ENCODE assay signal across 9 cellular contexts in the genomic region with DNA sequence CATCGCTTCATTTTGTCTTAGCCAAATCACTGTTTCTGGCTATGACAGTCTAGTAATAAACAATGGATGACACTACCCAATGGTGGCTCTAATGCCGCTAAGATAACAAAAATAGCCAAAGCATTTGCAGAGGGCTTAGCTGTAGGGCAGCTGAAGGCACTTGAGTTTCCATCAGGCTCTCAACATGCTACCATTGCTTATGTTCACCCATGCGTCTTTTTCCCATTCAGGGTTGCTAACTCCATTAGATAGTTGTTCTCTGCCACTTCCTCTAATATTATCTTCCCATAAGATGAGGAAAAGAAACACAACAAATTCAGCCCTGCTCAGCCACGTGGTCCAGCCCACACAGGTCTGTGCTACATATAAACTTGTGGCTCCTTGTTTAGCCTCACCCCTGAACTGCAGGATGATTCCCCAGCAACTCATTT.
A peak's percentile ranks its signal among the peaks of the same experiment; 100 is the strongest.
DNase-seq lines count a peak whose midpoint lies in the region; ATAC-seq, FAIRE-seq and TF ChIP-seq lines count a peak whose summit lies in the region.
"Had no signal": no experiment of that assay in that cellular context is flagged by ENCODE, and none has a peak within 500 bp of the region (broad histone marks: within the 10 kb centered on the region; RNA-seq: fewer than 3 reads in every experiment).

No MANE protein-coding gene starts in this region.

- H3K27me3 Mint-ChIP-seq in brain = peaks cover 3% of the 10 kb centered on the region
- peaks cover 10% of the 10 kb centered on the region for H3K27me3 Mint-ChIP-seq in neural progenitor cell (ENCODE audit: insufficient read depth, low read depth)

- H3K4me3 ChIP-seq in A549 (no peak overlapping the region), Loucy (ENCODE audit: low read length, poor library complexity, severe bottlenecking) (no peak overlapping the region), neural progenitor cell (no peak overlapping the region), BE2C (ENCODE audit: low read depth, low read length) (no peak overlapping the region; the same call in 1 of the 2 replicates)

- no peak for TF ChIP-seq EP300 in A549 (IDR thresholded peaks at IDR 0.05)

- CTCF ChIA-PET in A549 (lab: Yijun Ruan, JAX) = interaction anchor here (1.1 to 12.5 kb wide), 3 partner anchors 115 to 371 kb away, joined by 3 to 94 read pairs (median 4); no protein-coding TSS in a partner anchor

- no peaks in the 10 kb centered on the region for H3K9me2 ChIP-seq in Loucy (replicated peaks; ENCODE audit: low read depth, low read length)

- 84% methylated on average over 4 of the region's 4 CpGs for WGBS in A549 (ENCODE audit: missing lambda C conversion rate)

- H3K79me2 ChIP-seq in Loucy (ENCODE audit: insufficient read depth, low read length) = no peaks in the 10 kb centered on the region
- no peaks in the 10 kb centered on the region for H3K79me2 ChIP-seq in neural progenitor cell (ENCODE audit: low read depth)

- ATAC-seq in A549 (no peak), GM19328 (IDR thresholded peaks at IDR 0.05; ENCODE audit: unreplicated experiment) (no peak), HG03280 (IDR thresholded peaks at IDR 0.05; ENCODE audit: unreplicated experiment) (no peak)

- H4K20me1 ChIP-seq in Loucy (ENCODE audit: insufficient read depth, low read length, poor library complexity, severe bottlenecking) (no peaks in the 10 kb centered on the region), neural progenitor cell (ENCODE audit: low read depth) (no peaks in the 10 kb centered on the region)

- H3K36me3 Mint-ChIP-seq in brain = no peaks in the 10 kb centered on the region
- H3K36me3 Mint-ChIP-seq in neural progenitor cell = no peaks in the 10 kb centered on the region

- no peaks in the 10 kb centered on the region for H3K9me3 ChIP-seq in A549
- no peaks in the 10 kb centered on the region for H3K9me3 ChIP-seq in Loucy (ENCODE audit: insufficient read depth, low read depth, low read length)
- H3K9me3 ChIP-seq in neural progenitor cell (ENCODE audit: low read depth) = no peaks in the 10 kb centered on the region
- H3K9me3 ChIP-seq in BE2C = no peaks in the 10 kb centered on the region

- no peak for TF ChIP-seq RAD21 in A549 (conservative IDR thresholded peaks at IDR 0.05 in 1 of 2, IDR thresholded peaks at IDR 0.05 in 1 of 2)

- H3F3A ChIP-seq in Loucy (ENCODE audit: low read depth) (peaks cover 8% of the 10 kb centered on the region), neural progenitor cell (ENCODE audit: low read depth) (peaks cover 49% of the 10 kb centered on the region)

- TF ChIP-seq POLR2A in A549 (IDR thresholded peaks at IDR 0.05; ENCODE audit: low read length) = no peak

- H3K4me1 Mint-ChIP-seq in brain (peaks cover 68% of the 10 kb centered on the region), neural progenitor cell (peaks cover 58% of the 10 kb centered on the region)

- no peaks in the 10 kb centered on the region for H3K9me3 Mint-ChIP-seq in brain
- no peaks in the 10 kb centered on the region for H3K9me3 Mint-ChIP-seq in neural progenitor cell

- no peak for FAIRE-seq in A549 (lab: Jason Lieb, UNC)

- no peaks in the 10 kb centered on the region for H3K36me3 ChIP-seq in Loucy (ENCODE audit: insufficient read depth, low read length)
- no peaks in the 10 kb centered on the region for H3K36me3 ChIP-seq in neural progenitor cell
- H3K36me3 ChIP-seq in BE2C = no peaks in the 10 kb centered on the region

- peak overlapping the region; percentile 94 to 95 for H3K27ac ChIP-seq in A549
- peak overlapping the region; percentile 54 for H3K27ac ChIP-seq in neural progenitor cell

- no peak for TF ChIP-seq CTCF in A549 (IDR thresholded peaks at IDR 0.05)
- no peak for TF ChIP-seq CTCF in Loucy (conservative IDR thresholded peaks at IDR 0.05; ENCODE audit: low read length)
- TF ChIP-seq CTCF in brain (conservative IDR thresholded peaks at IDR 0.05) = no peak
- no peak for TF ChIP-seq CTCF in neural progenitor cell (IDR thresholded peaks at IDR 0.05)
- TF ChIP-seq CTCF in BE2C (IDR thresholded peaks at IDR 0.05; ENCODE audit: low read depth, low read length) = no peak

- no peak overlapping the region for H3K9ac ChIP-seq in Loucy (ENCODE audit: low read depth, low read length, poor library complexity, severe bottlenecking)
- no peak overlapping the region for H3K9ac ChIP-seq in neural progenitor cell

- H2AFZ ChIP-seq in Loucy (ENCODE audit: low read length) (peak overlapping the region; percentile 32; the same call in 1 of the 2 replicates), neural progenitor cell (replicated peaks) (no peak overlapping the region)

- H3K4me3 Mint-ChIP-seq in brain (peak overlapping the region in 3 of 5 experiments; percentile 49 to 75 (median 63)), neural progenitor cell (no peak overlapping the region)

- no peaks in the 10 kb centered on the region for H3K27me3 ChIP-seq in Loucy (ENCODE audit: insufficient read depth, low read length, poor library complexity, severe bottlenecking)
- no peaks in the 10 kb centered on the region for H3K27me3 ChIP-seq in neural progenitor cell
- H3K27me3 ChIP-seq in BE2C = no peaks in the 10 kb centered on the region

- DNase-seq in A549 (ENCODE audit: low read depth in 1 of 2, low spot score in 1 of 2) = no peak
- peak; percentile 70 for DNase-seq in neural progenitor cell (ENCODE audit: low spot score)
- DNase-seq in 8988T = no peak
- DNase-seq in BE2C = no peak
- DNase-seq: DND-41 had no signal

- POLR2A ChIA-PET in A549 (lab: Yijun Ruan, JAX) = no interaction called here

- H3K27ac Mint-ChIP-seq in brain (peak overlapping the region in 3 of 5 experiments; percentile 90 to 96 (median 93)), neural progenitor cell (peak overlapping the region; percentile 93)

- H3K4me2 ChIP-seq in A549 (no peak overlapping the region), Loucy (ENCODE audit: low read depth, low read length, poor library complexity, severe bottlenecking) (no peak overlapping the region), neural progenitor cell (peak overlapping the region; percentile 60)

- H3K4me1 ChIP-seq in A549 (peaks cover 69% of the 10 kb centered on the region), Loucy (ENCODE audit: insufficient read depth, low read length, poor library complexity, severe bottlenecking) (peaks cover 65% of the 10 kb centered on the region), neural progenitor cell (peaks cover 46% of the 10 kb centered on the region), BE2C (peaks cover 24% of the 10 kb centered on the region)

TF ChIP-seq in A549, 52 proteins besides CTCF, POLR2A, EP300 and RAD21:
- TF ChIP-seq RFX5 (IDR thresholded peaks at IDR 0.05) = no peak
- no peak for TF ChIP-seq CHD2 (IDR thresholded peaks at IDR 0.05; ENCODE audit: low read length, partially characterized antibody)
- no peak for TF ChIP-seq FOXS1 (CRISPR knock-in tag; IDR thresholded peaks at IDR 0.05)
- TF ChIP-seq, protein P1, sequence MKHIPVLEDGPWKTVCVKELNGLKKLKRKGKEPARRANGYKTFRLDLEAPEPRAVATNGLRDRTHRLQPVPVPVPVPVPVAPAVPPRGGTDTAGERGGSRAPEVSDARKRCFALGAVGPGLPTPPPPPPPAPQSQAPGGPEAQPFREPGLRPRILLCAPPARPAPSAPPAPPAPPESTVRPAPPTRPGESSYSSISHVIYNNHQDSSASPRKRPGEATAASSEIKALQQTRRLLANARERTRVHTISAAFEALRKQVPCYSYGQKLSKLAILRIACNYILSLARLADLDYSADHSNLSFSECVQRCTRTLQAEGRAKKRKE (CRISPR knock-in tag; IDR thresholded peaks at IDR 0.05; ENCODE audit: low read depth) = no peak
- no peak for TF ChIP-seq TP53 (CRISPR knock-in tag; IDR thresholded peaks at IDR 0.05)
- TF ChIP-seq NFE2L2 (conservative IDR thresholded peaks at IDR 0.05; ENCODE audit: low read length) = no peak
- no peak for TF ChIP-seq JUNB (IDR thresholded peaks at IDR 0.05)
- TF ChIP-seq, protein P2, sequence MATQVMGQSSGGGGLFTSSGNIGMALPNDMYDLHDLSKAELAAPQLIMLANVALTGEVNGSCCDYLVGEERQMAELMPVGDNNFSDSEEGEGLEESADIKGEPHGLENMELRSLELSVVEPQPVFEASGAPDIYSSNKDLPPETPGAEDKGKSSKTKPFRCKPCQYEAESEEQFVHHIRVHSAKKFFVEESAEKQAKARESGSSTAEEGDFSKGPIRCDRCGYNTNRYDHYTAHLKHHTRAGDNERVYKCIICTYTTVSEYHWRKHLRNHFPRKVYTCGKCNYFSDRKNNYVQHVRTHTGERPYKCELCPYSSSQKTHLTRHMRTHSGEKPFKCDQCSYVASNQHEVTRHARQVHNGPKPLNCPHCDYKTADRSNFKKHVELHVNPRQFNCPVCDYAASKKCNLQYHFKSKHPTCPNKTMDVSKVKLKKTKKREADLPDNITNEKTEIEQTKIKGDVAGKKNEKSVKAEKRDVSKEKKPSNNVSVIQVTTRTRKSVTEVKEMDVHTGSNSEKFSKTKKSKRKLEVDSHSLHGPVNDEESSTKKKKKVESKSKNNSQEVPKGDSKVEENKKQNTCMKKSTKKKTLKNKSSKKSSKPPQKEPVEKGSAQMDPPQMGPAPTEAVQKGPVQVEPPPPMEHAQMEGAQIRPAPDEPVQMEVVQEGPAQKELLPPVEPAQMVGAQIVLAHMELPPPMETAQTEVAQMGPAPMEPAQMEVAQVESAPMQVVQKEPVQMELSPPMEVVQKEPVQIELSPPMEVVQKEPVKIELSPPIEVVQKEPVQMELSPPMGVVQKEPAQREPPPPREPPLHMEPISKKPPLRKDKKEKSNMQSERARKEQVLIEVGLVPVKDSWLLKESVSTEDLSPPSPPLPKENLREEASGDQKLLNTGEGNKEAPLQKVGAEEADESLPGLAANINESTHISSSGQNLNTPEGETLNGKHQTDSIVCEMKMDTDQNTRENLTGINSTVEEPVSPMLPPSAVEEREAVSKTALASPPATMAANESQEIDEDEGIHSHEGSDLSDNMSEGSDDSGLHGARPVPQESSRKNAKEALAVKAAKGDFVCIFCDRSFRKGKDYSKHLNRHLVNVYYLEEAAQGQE (IDR thresholded peaks at IDR 0.05) = no peak
